ENCODE assay signal across 1 cellular context in genomic region chr2:31997653-31998052, GRCh38.
TF ChIP-seq lines count a peak whose summit lies in the region.

No MANE protein-coding gene starts in this region.

TF ChIP-seq in GM23338, 12 proteins besides CTCF, POLR2A, EP300 and RAD21 (continued from another document):
- no peak for TF ChIP-seq ZNF462 (CRISPR knock-in tag; IDR thresholded peaks at IDR 0.05)
- TF ChIP-seq POLR2AphosphoS5 (IDR thresholded peaks at IDR 0.05; ENCODE audit: low read depth) = no peak
- no peak for TF ChIP-seq CREB1 (CRISPR knock-in tag; IDR thresholded peaks at IDR 0.05; ENCODE audit: low read depth)
- no peak for TF ChIP-seq EZH2phosphoT487 (IDR thresholded peaks at IDR 0.05; ENCODE audit: unreplicated experiment)
- TF ChIP-seq ZNF331 (CRISPR knock-in tag; IDR thresholded peaks at IDR 0.05; ENCODE audit: low read depth) = no peak
- TF ChIP-seq NANOG (IDR thresholded peaks at IDR 0.05; ENCODE audit: borderline replicate concordance) = no peak
- no peak for TF ChIP-seq STAT1 (IDR thresholded peaks at IDR 0.05; ENCODE audit: unreplicated experiment)
- no peak for TF ChIP-seq ETS1 (IDR thresholded peaks at IDR 0.05)
- no peak for TF ChIP-seq REST (IDR thresholded peaks at IDR 0.05; ENCODE audit: unreplicated experiment)
- no peak for TF ChIP-seq EZH2 (IDR thresholded peaks at IDR 0.05; ENCODE audit: low read depth, unreplicated experiment)
